In the genomic region with DNA sequence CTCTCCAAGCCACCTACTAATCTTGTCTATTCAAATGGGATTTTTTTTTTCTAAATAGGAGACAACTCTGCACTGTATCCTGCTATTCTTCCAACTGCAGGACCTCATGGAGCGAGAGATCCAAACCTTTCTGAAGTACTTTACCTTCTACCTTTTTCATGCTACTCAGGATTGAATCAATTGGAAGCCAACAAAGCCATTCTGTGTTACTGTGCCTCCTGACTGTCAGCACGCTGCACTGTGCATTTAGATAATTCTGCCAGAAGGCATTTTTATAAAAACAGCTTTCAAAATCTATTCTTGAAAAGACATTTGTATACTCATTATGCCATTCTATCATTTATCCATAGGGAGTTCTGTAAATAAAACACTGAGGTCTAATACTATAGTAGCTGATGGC, we compare ENCODE assay signal across 12 cellular contexts.
"Had no signal": no experiment of that assay in that cellular context is flagged by ENCODE, and none has a peak within 500 bp of the region (broad histone marks: within the 10 kb centered on the region; RNA-seq: fewer than 3 reads in every experiment).

No MANE protein-coding gene starts in this region.

- H3K27me3 ChIP-seq: right lobe of liver, testis had no signal

- H3K4me2 ChIP-seq: smooth muscle cell had no signal

- H3K36me3 Mint-ChIP-seq: natural killer cell had no signal

- H3K4me1 ChIP-seq: psoas muscle, right lobe of liver, testis had no signal

- H3K27ac ChIP-seq: epithelial cell of prostate, psoas muscle, right lobe of liver, testis had no signal

- H3K9me3 Mint-ChIP-seq: natural killer cell had no signal

- H3K9me3 ChIP-seq: psoas muscle, right lobe of liver, testis had no signal

- H3K4me1 Mint-ChIP-seq: natural killer cell had no signal

- H3K4me3 Mint-ChIP-seq: natural killer cell had no signal

- ATAC-seq: natural killer cell, psoas muscle had no signal

- H3K27ac Mint-ChIP-seq: natural killer cell had no signal

- H3K36me3 ChIP-seq: right lobe of liver had no signal

- H3K4me3 ChIP-seq: psoas muscle, right lobe of liver, smooth muscle cell, testis had no signal

- DNase-seq: activated CD4-positive, CD25-positive, alpha-beta regulatory T cell treated with anti-CD3 and anti-CD28 coated beads, Interleukin-2, amount 50 U/mL, for 72 hours; activated naive CD4-positive, alpha-beta T cell; activated T-cell treated with anti-CD3 and anti-CD28 coated beads for 4 hours; foreskin melanocyte; natural killer cell; occipital lobe; psoas muscle; T1000 had no signal
